In the genomic region with DNA sequence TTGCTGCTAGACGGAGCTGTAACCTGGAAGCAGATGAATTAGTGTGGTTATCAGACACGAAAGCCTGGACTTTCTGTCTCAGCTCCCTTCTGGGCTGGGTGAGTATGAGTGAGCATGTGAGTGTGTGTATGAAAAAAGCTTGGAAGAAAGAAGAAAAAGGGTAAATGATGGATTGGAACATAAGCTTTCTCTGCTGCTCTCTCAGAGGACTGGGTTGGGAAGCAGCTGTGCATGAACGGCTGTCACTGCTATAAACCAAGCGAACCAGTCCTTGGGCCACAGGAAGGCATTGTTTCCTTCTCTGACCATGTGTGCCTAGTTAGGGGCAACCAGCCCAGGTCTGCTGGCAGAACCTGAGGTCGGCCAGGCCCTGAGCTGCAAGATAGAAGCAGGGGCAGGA, we compare ENCODE assay signal across 19 cellular contexts. TPM values are rescaled to one million over a fixed set of nuclear protein-coding genes. Genes with fewer than 3 reads are reported as not detected.
DNase-seq lines count a peak whose midpoint lies in the region; ATAC-seq and TF ChIP-seq lines count a peak whose summit lies in the region.
"Had no signal": no experiment of that assay in that cellular context is flagged by ENCODE, and none has a peak within 500 bp of the region (broad histone marks: within the 10 kb centered on the region; RNA-seq: fewer than 3 reads in every experiment).

No MANE protein-coding gene starts in this region.

- peak overlapping the region; percentile 4 for H3K14ac ChIP-seq in trophoblast cell (ENCODE audit: low read length)

- no peak for TF ChIP-seq CTCF in left ventricle myocardium inferior (IDR thresholded peaks at IDR 0.05; ENCODE audit: borderline replicate concordance)
- TF ChIP-seq CTCF in glutamatergic neuron (IDR thresholded peaks at IDR 0.05; ENCODE audit: partially characterized antibody, unreplicated experiment): no peak

- no peak overlapping the region for H3K9ac ChIP-seq in trophoblast cell (ENCODE audit: low read length)
- H3K9ac ChIP-seq: BLaER1 had no signal

- H3K4ac ChIP-seq in trophoblast cell (ENCODE audit: low read depth, low read length): no peak overlapping the region

- no peak overlapping the region for H3K23ac ChIP-seq in trophoblast cell (ENCODE audit: low read length)

- peak overlapping the region; percentile 22 for H4K91ac ChIP-seq in trophoblast cell (ENCODE audit: low read depth, low read length)

- H3K27me3 ChIP-seq in left ventricle myocardium inferior (ENCODE audit: low read depth): no peaks in the 10 kb centered on the region
- no peaks in the 10 kb centered on the region for H3K27me3 ChIP-seq in trophoblast cell (ENCODE audit: insufficient read depth, low read length)

- no peaks in the 10 kb centered on the region for H3K9me3 Mint-ChIP-seq in glutamatergic neuron (ENCODE audit: unreplicated experiment)
- H3K9me3 Mint-ChIP-seq: CD14-positive monocyte; CD4-positive, alpha-beta memory T cell; HFFc6 had no signal

- H3K36me3 ChIP-seq in left ventricle myocardium inferior: peaks cover 60% of the 10 kb centered on the region
- peaks cover 41 to 50% of the 10 kb centered on the region in 2 experiments for H3K36me3 ChIP-seq in trophoblast cell (ENCODE audit: control insufficient read depth in 1 of 2, insufficient read depth in 2 of 2, low read length in 2 of 2)
- H3K36me3 ChIP-seq: BLaER1 had no signal

- intact Hi-C loops in cardiac septum (cut with DNase I): loop anchor here (5.0 to 10.0 kb wide), 2 partner anchors 225 to 398 kb away; no protein-coding TSS in a partner anchor
- intact Hi-C loops in left ventricle myocardium inferior (cut with micrococcal nuclease): no loop called here

- ATAC-seq in HG03460 (IDR thresholded peaks at IDR 0.05; ENCODE audit: unreplicated experiment): no peak
- ATAC-seq in HG02588 (IDR thresholded peaks at IDR 0.05; ENCODE audit: unreplicated experiment): no peak
- ATAC-seq: A549, HCT116 had no signal

- H3K79me1 ChIP-seq in trophoblast cell (ENCODE audit: low read length): peaks cover 52% of the 10 kb centered on the region

- H3K79me2 ChIP-seq in trophoblast cell (ENCODE audit: control insufficient read depth, insufficient read depth, low read length, poor library complexity): peaks cover 16% of the 10 kb centered on the region

- peaks cover 3% of the 10 kb centered on the region for H3K27me3 Mint-ChIP-seq in glutamatergic neuron (ENCODE audit: unreplicated experiment)

- H3K4me1 ChIP-seq in left ventricle myocardium inferior (peaks cover 35% of the 10 kb centered on the region), trophoblast cell (ENCODE audit: control insufficient read depth in 1 of 2, insufficient read depth in 2 of 2, low read length in 2 of 2) (peaks cover 51 to 65% of the 10 kb centered on the region in 2 experiments)

- no peak overlapping the region for H2BK12ac ChIP-seq in trophoblast cell (ENCODE audit: low read length)

- DNase-seq in cardiac septum (ENCODE audit: low spot score) (peak; percentile 41), left ventricle myocardium inferior (no peak), glutamatergic neuron (no peak), trophoblast cell (no peak), NCI-H345 (lab: John Stamatoyannopoulos, UW) (no peak)
- DNase-seq: CD4-positive, alpha-beta memory T cell; DMS153; DMS79; GDM1; GOT3; H7; HFFc6 had no signal

- H4K8ac ChIP-seq in trophoblast cell (ENCODE audit: low read depth, low read length): no peak overlapping the region

- H3K9me3 ChIP-seq in left ventricle myocardium inferior (replicated peaks): no peaks in the 10 kb centered on the region
- H3K9me3 ChIP-seq in trophoblast cell (ENCODE audit: insufficient read depth, low read depth, low read length): peaks cover 2% of the 10 kb centered on the region
- H3K9me3 ChIP-seq: A549, BLaER1 had no signal

- H3K4me3 ChIP-seq in left ventricle myocardium inferior: no peak overlapping the region
- H3K4me3 ChIP-seq in trophoblast cell (ENCODE audit: low read depth, low read length): no peak overlapping the region
- H3K4me3 ChIP-seq: A549, BLaER1 had no signal

- H2AFZ ChIP-seq in trophoblast cell (ENCODE audit: insufficient read depth, low read length, poor library complexity): no peak overlapping the region

- peak overlapping the region; percentile 18 for H2BK5ac ChIP-seq in trophoblast cell (ENCODE audit: low read depth, low read length, poor library complexity)

- WGBS in trophoblast cell (ENCODE audit: extremely low coverage, insufficient coverage, insufficient read length): no CpG with 5 or more reads among the region's 5 CpGs

- no peaks in the 10 kb centered on the region for H3K36me3 Mint-ChIP-seq in glutamatergic neuron (ENCODE audit: unreplicated experiment)
- H3K36me3 Mint-ChIP-seq: CD14-positive monocyte; CD4-positive, alpha-beta memory T cell had no signal

- H3K4me3 Mint-ChIP-seq in glutamatergic neuron (ENCODE audit: unreplicated experiment): no peak overlapping the region
- H3K4me3 Mint-ChIP-seq: CD14-positive monocyte; CD4-positive, alpha-beta memory T cell; HFFc6 had no signal

- peak overlapping the region; percentile 34 for H2BK120ac ChIP-seq in trophoblast cell (ENCODE audit: insufficient read depth, low read length, poor library complexity)

- peak overlapping the region; percentile 58 for H3K18ac ChIP-seq in trophoblast cell (ENCODE audit: low read length)

- peak overlapping the region; percentile 4 for H3K27ac Mint-ChIP-seq in glutamatergic neuron (ENCODE audit: unreplicated experiment)
- H3K27ac Mint-ChIP-seq: CD14-positive monocyte, HFFc6 had no signal

- H4K12ac ChIP-seq in trophoblast cell (ENCODE audit: low read depth, low read length): no peak overlapping the region

- peaks cover 14% of the 10 kb centered on the region for H3K4me1 Mint-ChIP-seq in glutamatergic neuron (ENCODE audit: low read depth, unreplicated experiment)
- H3K4me1 Mint-ChIP-seq: CD4-positive, alpha-beta memory T cell had no signal

- H2AK5ac ChIP-seq in trophoblast cell (ENCODE audit: low read length): peak overlapping the region; percentile 27

- H3K27ac ChIP-seq in left ventricle myocardium inferior (replicated peaks): no peak overlapping the region
- H3K27ac ChIP-seq in trophoblast cell (ENCODE audit: low read depth, low read length): no peak overlapping the region
- H3K27ac ChIP-seq: 22Rv1, BLaER1 had no signal

- H3K4me2 ChIP-seq in trophoblast cell (ENCODE audit: low read length): no peak overlapping the region
- H3K4me2 ChIP-seq: A549, BLaER1 had no signal

RNA-seq across cellular contexts. Expression of a gene that starts 37.0 kb away (rescaled TPM):
- total RNA-seq in cardiac septum (13.5 TPM), left ventricle myocardium inferior (9.0 TPM), glutamatergic neuron (ENCODE audit: unreplicated experiment) (30.7 TPM)
- 23.2 and 23.9 TPM in 2 replicates for polyA plus RNA-seq in trophoblast cell (2013)
